ENCODE assay signal across 22 cellular contexts in the genomic region with DNA sequence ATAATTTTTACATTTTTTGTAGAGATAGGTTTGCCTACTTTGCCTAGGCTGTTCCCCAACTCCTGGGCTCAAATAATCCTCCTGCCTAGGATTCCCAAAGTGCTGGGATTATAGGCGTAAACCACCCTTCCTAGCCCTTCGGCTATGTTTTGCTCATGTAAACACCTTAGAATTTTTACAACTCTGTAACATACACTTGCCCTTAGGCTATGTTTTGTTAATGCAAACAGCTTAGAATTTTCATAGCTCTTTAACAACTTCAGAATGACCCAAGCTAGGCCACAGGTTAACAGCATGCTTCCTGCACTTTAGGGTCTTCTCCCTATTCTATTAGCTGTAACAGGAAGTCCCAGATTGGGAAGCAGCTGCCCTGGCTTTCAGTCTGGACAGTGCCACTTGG. TPM values are rescaled to one million over a fixed set of nuclear protein-coding genes. Genes with fewer than 3 reads are reported as not detected.
A peak's percentile ranks its signal among the peaks of the same experiment; 100 is the strongest.
DNase-seq lines count a peak whose midpoint lies in the region; ATAC-seq and TF ChIP-seq lines count a peak whose summit lies in the region.
"Had no signal": no experiment of that assay in that cellular context is flagged by ENCODE, and none has a peak within 500 bp of the region (broad histone marks: within the 10 kb centered on the region; RNA-seq: fewer than 3 reads in every experiment).

No MANE protein-coding gene starts in this region.

- peak overlapping the region; percentile 74 for H3K27ac ChIP-seq in C4-2B
- H3K27ac ChIP-seq in WERI-Rb-1, result no peak overlapping the region
- H3K27ac ChIP-seq: A549, KMS-11 had no signal

- H3K4me1 ChIP-seq in HAP-1, result peaks cover 9% of the 10 kb centered on the region

- H3K4me3 ChIP-seq in HAP-1, result no peak overlapping the region
- no peak overlapping the region for H3K4me3 ChIP-seq in fibroblast of villous mesenchyme (ENCODE audit: low read depth, low read length)
- no peak overlapping the region for H3K4me3 ChIP-seq in WERI-Rb-1 (ENCODE audit: low read depth, low read length)
- H3K4me3 ChIP-seq: A549 had no signal

- H3K27me3 ChIP-seq in HAP-1 (ENCODE audit: low read depth) (no peaks in the 10 kb centered on the region), WERI-Rb-1 (ENCODE audit: insufficient read depth, low read depth, severe bottlenecking) (peaks cover 10% of the 10 kb centered on the region)

- H3K36me3 ChIP-seq in HAP-1 (replicated peaks) (peaks cover 44% of the 10 kb centered on the region), WERI-Rb-1 (peaks cover 27% of the 10 kb centered on the region)

- ATAC-seq in omental fat pad (ENCODE audit: low FRiP score) (no peak), GM21786 (IDR thresholded peaks at IDR 0.05; ENCODE audit: unreplicated experiment) (no peak)
- ATAC-seq: A549 had no signal

- in situ Hi-C loops in HAP-1 (cut with MboI; ENCODE audit: low sequenced_read_pairs), result no loop called here

- TF ChIP-seq CTCF in C4-2B (conservative IDR thresholded peaks at IDR 0.05) (no peak), fibroblast of villous mesenchyme (IDR thresholded peaks at IDR 0.05; ENCODE audit: insufficient read depth, low read depth, low read length) (no peak), omental fat pad (IDR thresholded peaks at IDR 0.05) (no peak), WERI-Rb-1 (IDR thresholded peaks at IDR 0.05; ENCODE audit: low read depth, low read length) (no peak), GM10266 (IDR thresholded peaks at IDR 0.05; ENCODE audit: control insufficient read depth, insufficient read depth, low read depth, missing control alignments) (no peak)

- DNase-seq in HAP-1 (ENCODE audit: low spot score in 2 of 2), result peak; percentile 41 to 61
- DNase-seq in NCI-H526 treated with DMSO at 0.1 percent for 48 hours (lab: John Stamatoyannopoulos, UW), result peak; percentile 70
- peak; percentile 42 for DNase-seq in fibroblast of villous mesenchyme (ENCODE audit: low read depth)
- no peak for DNase-seq in omental fat pad (ENCODE audit: low spot score)
- DNase-seq in WERI-Rb-1, result no peak
- no peak for DNase-seq in GM10266 (ENCODE audit: extremely low spot score)
- DNase-seq: CD4-positive, alpha-beta T cell; COR-L47; DMS79 treated with DMSO at 0.1 percent for 48 hours; H7; MV-4-11; NCI-H1105 treated with DMSO at 0.1 percent for 48 hours; NCI-H1694; NCI-H2081; NCI-H2171; NCI-H345; NCI-H524; Right ventricle myocardium superior had no signal

- H3K9me3 ChIP-seq in HAP-1, result no peaks in the 10 kb centered on the region
- no peaks in the 10 kb centered on the region for H3K9me3 ChIP-seq in WERI-Rb-1 (ENCODE audit: severe bottlenecking)
- H3K9me3 ChIP-seq: A549 had no signal

RNA-seq across cellular contexts. Expression of gene KLHL15, which starts 24.2 kb away (rescaled TPM):
- total RNA-seq in fibroblast of villous mesenchyme, result 6.8 and 12.5 TPM in 2 replicates
- 10 to 100 TPM in 3 of 4 donors, 1 to 10 TPM in 1; 7.7 to 56.9 (median 16.0) TPM for total RNA-seq in omental fat pad

RNA-seq across cellular contexts. Expression of gene EIF2S3, which starts 52.0 kb away (rescaled TPM):
- total RNA-seq in fibroblast of villous mesenchyme (256 and 355 TPM in 2 replicates), omental fat pad (100 to 1,000 TPM in 2 of 4 donors, 10 to 100 TPM in 2; 75.2 to 154 (median 108) TPM)

Comparison
In these comparisons a context has a peak if more than half of its experiments do, and no peak if none do; other contexts are left out.
1. DNase-seq: peak in HAP-1 (2 of 2), NCI-H526 treated with DMSO at 0.1 percent for 48 hours (single experiment) and fibroblast of villous mesenchyme (single experiment); none in omental fat pad (single experiment), WERI-Rb-1 (single experiment) and GM10266 (single experiment).